1 cellular context compared by ENCODE assay signal in genomic region chr7:1532456-1533254, GRCh38.
A peak's percentile ranks its signal among the peaks of the same experiment; 100 is the strongest.
TF ChIP-seq lines count a peak whose summit lies in the region.

No MANE protein-coding gene starts in this region.

TF ChIP-seq in K562, 482 proteins besides CTCF, POLR2A, EP300 and RAD21 (continued from another document and continues in another):
- TF ChIP-seq CHD7 (IDR thresholded peaks at IDR 0.05; ENCODE audit: low read depth, low read length) (no peak), ATF7 (IDR thresholded peaks at IDR 0.05) (peak; percentile 68), REST (CRISPR knock-in tag; IDR thresholded peaks at IDR 0.05; ENCODE audit: low read depth) (no peak), NKRF (IDR thresholded peaks at IDR 0.05; ENCODE audit: borderline replicate concordance) (peak; percentile 68; the same call in 1 of the 2 replicates), CTCFL (IDR thresholded peaks at IDR 0.05; ENCODE audit: borderline replicate concordance, insufficient read depth, low read depth, low read length, poor library complexity, severe bottlenecking) (no peak), ZNF518B (CRISPR knock-in tag; IDR thresholded peaks at IDR 0.05) (no peak), ARHGAP35 (IDR thresholded peaks at IDR 0.05; ENCODE audit: partially characterized antibody) (no peak), PRDM10 (IDR thresholded peaks at IDR 0.05; ENCODE audit: partially characterized antibody) (peak; percentile 92), MTA1 (IDR thresholded peaks at IDR 0.05; ENCODE audit: borderline replicate concordance) (peak; percentile 50; the same call in 1 of the 2 replicates), MTA3 (IDR thresholded peaks at IDR 0.05; ENCODE audit: borderline replicate concordance) (no peak), KDM1A (IDR thresholded peaks at IDR 0.05) (peak; percentile 88; a peak in 3 of 4 replicates), ZNF3 (CRISPR knock-in tag; IDR thresholded peaks at IDR 0.05) (no peak), STAT5A (IDR thresholded peaks at IDR 0.05; ENCODE audit: borderline replicate concordance, low read length) (no peak), FIP1L1 (IDR thresholded peaks at IDR 0.05; ENCODE audit: low read depth, low read length, poor library complexity, severe bottlenecking) (no peak), POU5F1 (IDR thresholded peaks at IDR 0.05; ENCODE audit: borderline replicate concordance, low read depth, low read length, partially characterized antibody) (no peak), DPF2 (IDR thresholded peaks at IDR 0.05) (peak; percentile 81), ZNF197 (CRISPR knock-in tag; IDR thresholded peaks at IDR 0.05; ENCODE audit: low read depth) (no peak), NFIC (IDR thresholded peaks at IDR 0.05) (no peak), HDAC8 (tag; IDR thresholded peaks at IDR 0.05) (no peak), RBM22 (IDR thresholded peaks at IDR 0.05; ENCODE audit: low read depth, low read length, poor library complexity, severe bottlenecking) (no peak), SIN3A (IDR thresholded peaks at IDR 0.05; ENCODE audit: borderline replicate concordance in 2 of 2, control insufficient read depth in 1 of 2, low read depth in 2 of 2, low read length in 2 of 2) (peak; percentile 65 to 88; a peak in 3 of 4 replicates), EP400 (IDR thresholded peaks at IDR 0.05) (peak; percentile 42; the same call in 1 of the 2 replicates), RBBP5 (IDR thresholded peaks at IDR 0.05; ENCODE audit: borderline replicate concordance, insufficient read depth, low read length, poor library complexity, severe bottlenecking) (peak; percentile 29), KLF13 (tag; IDR thresholded peaks at IDR 0.05; ENCODE audit: borderline replicate concordance, low read depth) (no peak), ZNF75A (CRISPR knock-in tag; IDR thresholded peaks at IDR 0.05) (no peak), ZNF224 (CRISPR knock-in tag; IDR thresholded peaks at IDR 0.05) (no peak), SIX5 (IDR thresholded peaks at IDR 0.05; ENCODE audit: borderline replicate concordance in 1 of 2, insufficient read depth in 1 of 2, low read depth in 1 of 2, low read length in 2 of 2) (no peak)
